1 cellular context compared by ENCODE assay signal in genomic region chr1:178776553-178776952, GRCh38.
TF ChIP-seq lines count a peak whose summit lies in the region.

No MANE protein-coding gene starts in this region.

TF ChIP-seq in HepG2, 621 proteins besides CTCF, POLR2A, EP300 and RAD21 (continued from another document and continues in another):
- no peak for TF ChIP-seq MLXIP (CRISPR knock-in tag; IDR thresholded peaks at IDR 0.05; ENCODE audit: borderline replicate concordance)
- no peak for TF ChIP-seq LCORL (IDR thresholded peaks at IDR 0.05)
- TF ChIP-seq LCORL (CRISPR knock-in tag; IDR thresholded peaks at IDR 0.05): no peak
- TF ChIP-seq ZNF616 (CRISPR knock-in tag; IDR thresholded peaks at IDR 0.05; ENCODE audit: low read depth): no peak
- no peak for TF ChIP-seq IKZF5 (CRISPR knock-in tag; IDR thresholded peaks at IDR 0.05)
- TF ChIP-seq ZNF720 (CRISPR knock-in tag; IDR thresholded peaks at IDR 0.05): no peak
- no peak for TF ChIP-seq ZFP41 (CRISPR knock-in tag; IDR thresholded peaks at IDR 0.05; ENCODE audit: borderline replicate concordance)
- no peak for TF ChIP-seq ZNF615 (CRISPR knock-in tag; IDR thresholded peaks at IDR 0.05; ENCODE audit: borderline replicate concordance)
- TF ChIP-seq MLLT10 (CRISPR knock-in tag; IDR thresholded peaks at IDR 0.05): no peak
- TF ChIP-seq IRX3 (CRISPR knock-in tag; IDR thresholded peaks at IDR 0.05; ENCODE audit: borderline replicate concordance, low read depth): no peak
- no peak for TF ChIP-seq ZNF7 (CRISPR knock-in tag; IDR thresholded peaks at IDR 0.05)
- TF ChIP-seq FOXM1 (CRISPR knock-in tag; IDR thresholded peaks at IDR 0.05): no peak
- no peak for TF ChIP-seq TERF1 (CRISPR knock-in tag; IDR thresholded peaks at IDR 0.05)
- no peak for TF ChIP-seq ZNF234 (CRISPR knock-in tag; conservative IDR thresholded peaks at IDR 0.05)
- no peak for TF ChIP-seq TP53 (CRISPR knock-in tag; conservative IDR thresholded peaks at IDR 0.05)
- no peak for TF ChIP-seq BATF2 (CRISPR knock-in tag; IDR thresholded peaks at IDR 0.05)
- TF ChIP-seq POLR2AphosphoS5 (IDR thresholded peaks at IDR 0.05; ENCODE audit: low read depth, low read length): no peak
- no peak for TF ChIP-seq RBM39 (IDR thresholded peaks at IDR 0.05; ENCODE audit: low read depth, low read length, poor library complexity, severe bottlenecking)
- TF ChIP-seq U2AF1 (optimal IDR thresholded peaks at IDR 0.05; ENCODE audit: low read depth, low read length): no peak
- TF ChIP-seq RBM22 (optimal IDR thresholded peaks at IDR 0.05; ENCODE audit: low read length): no peak
- no peak for TF ChIP-seq SNAI1 (CRISPR knock-in tag; IDR thresholded peaks at IDR 0.05; ENCODE audit: borderline replicate concordance)
- no peak for TF ChIP-seq ZSCAN22 (CRISPR knock-in tag; IDR thresholded peaks at IDR 0.05)
- no peak for TF ChIP-seq CC2D1A (CRISPR knock-in tag; IDR thresholded peaks at IDR 0.05)
- TF ChIP-seq MBNL3 (CRISPR knock-in tag; conservative IDR thresholded peaks at IDR 0.05): no peak
- TF ChIP-seq ZNF383 (CRISPR knock-in tag; IDR thresholded peaks at IDR 0.05; ENCODE audit: borderline replicate concordance): no peak
- TF ChIP-seq USF2 (IDR thresholded peaks at IDR 0.05; ENCODE audit: low read depth, low read length): no peak
- no peak for TF ChIP-seq USF2 (CRISPR knock-in tag; IDR thresholded peaks at IDR 0.05; ENCODE audit: borderline replicate concordance)
- no peak for TF ChIP-seq MAF1 (CRISPR knock-in tag; IDR thresholded peaks at IDR 0.05; ENCODE audit: borderline replicate concordance)
- no peak for TF ChIP-seq ZNF564 (CRISPR knock-in tag; IDR thresholded peaks at IDR 0.05)
- no peak for TF ChIP-seq HOXA9 (CRISPR knock-in tag; IDR thresholded peaks at IDR 0.05; ENCODE audit: borderline replicate concordance)
- TF ChIP-seq ZBTB33 (CRISPR knock-in tag; IDR thresholded peaks at IDR 0.05): no peak
- TF ChIP-seq SALL1 (CRISPR knock-in tag; IDR thresholded peaks at IDR 0.05): peak; percentile 41; the same call in 1 of the 2 replicates
- TF ChIP-seq RBAK (CRISPR knock-in tag; IDR thresholded peaks at IDR 0.05): no peak
- peak; percentile 62; the same call in 1 of the 2 replicates for TF ChIP-seq SOX5 (CRISPR knock-in tag; IDR thresholded peaks at IDR 0.05; ENCODE audit: borderline replicate concordance)
- no peak for TF ChIP-seq HMGA1 (CRISPR knock-in tag; conservative IDR thresholded peaks at IDR 0.05)
- no peak for TF ChIP-seq ZNF33B (CRISPR knock-in tag; IDR thresholded peaks at IDR 0.05)
- TF ChIP-seq HNF4A (CRISPR knock-in tag; IDR thresholded peaks at IDR 0.05): peak; percentile 80
- TF ChIP-seq ZNF552 (CRISPR knock-in tag; IDR thresholded peaks at IDR 0.05; ENCODE audit: borderline replicate concordance): no peak
- TF ChIP-seq JUNB (CRISPR knock-in tag; IDR thresholded peaks at IDR 0.05; ENCODE audit: borderline replicate concordance): no peak
- no peak for TF ChIP-seq MIER2 (CRISPR knock-in tag; IDR thresholded peaks at IDR 0.05)
- no peak for TF ChIP-seq GABPB1 (CRISPR knock-in tag; IDR thresholded peaks at IDR 0.05)
- no peak for TF ChIP-seq ZMAT3 (CRISPR knock-in tag; conservative IDR thresholded peaks at IDR 0.05)
- no peak for TF ChIP-seq POGZ (CRISPR knock-in tag; IDR thresholded peaks at IDR 0.05)
- TF ChIP-seq RXRB (CRISPR knock-in tag; IDR thresholded peaks at IDR 0.05; ENCODE audit: borderline replicate concordance): peak; percentile 42; the same call in 1 of the 2 replicates
- no peak for TF ChIP-seq ZNF333 (CRISPR knock-in tag; IDR thresholded peaks at IDR 0.05; ENCODE audit: borderline replicate concordance)
- no peak for TF ChIP-seq MAFF (IDR thresholded peaks at IDR 0.05; ENCODE audit: low read depth, low read length)
- no peak for TF ChIP-seq ZNF124 (CRISPR knock-in tag; IDR thresholded peaks at IDR 0.05)
- TF ChIP-seq ZNF792 (CRISPR knock-in tag; IDR thresholded peaks at IDR 0.05): 0 out of 2 replicates have a peak, but pooled peaks have one; percentile 31
- TF ChIP-seq IKZF4 (CRISPR knock-in tag; IDR thresholded peaks at IDR 0.05; ENCODE audit: borderline replicate concordance, low read depth, not compliant biosample characterization): no peak
- TF ChIP-seq STAT6 (CRISPR knock-in tag; IDR thresholded peaks at IDR 0.05; ENCODE audit: borderline replicate concordance): no peak
- TF ChIP-seq ZNF136 (CRISPR knock-in tag; IDR thresholded peaks at IDR 0.05; ENCODE audit: low read depth): no peak
- no peak for TF ChIP-seq SMAD9 (CRISPR knock-in tag; IDR thresholded peaks at IDR 0.05)
- no peak for TF ChIP-seq ZNF598 (CRISPR knock-in tag; IDR thresholded peaks at IDR 0.05; ENCODE audit: borderline replicate concordance)
- no peak for TF ChIP-seq ZNF83 (CRISPR knock-in tag; IDR thresholded peaks at IDR 0.05; ENCODE audit: borderline replicate concordance)
- TF ChIP-seq GATAD1 (CRISPR knock-in tag; IDR thresholded peaks at IDR 0.05): no peak
- 0 out of 2 replicates have a peak, but pooled peaks have one; percentile 32 for TF ChIP-seq HDAC2 (CRISPR knock-in tag; IDR thresholded peaks at IDR 0.05)
- no peak for TF ChIP-seq ZNF614 (CRISPR knock-in tag; IDR thresholded peaks at IDR 0.05; ENCODE audit: borderline replicate concordance)
- TF ChIP-seq GMEB1 (CRISPR knock-in tag; IDR thresholded peaks at IDR 0.05; ENCODE audit: borderline replicate concordance): no peak
- TF ChIP-seq BRF2 (CRISPR knock-in tag; IDR thresholded peaks at IDR 0.05): no peak
- no peak for TF ChIP-seq E2F5 (CRISPR knock-in tag; conservative IDR thresholded peaks at IDR 0.05)
